8 cellular contexts compared by ENCODE assay signal in the genomic region with DNA sequence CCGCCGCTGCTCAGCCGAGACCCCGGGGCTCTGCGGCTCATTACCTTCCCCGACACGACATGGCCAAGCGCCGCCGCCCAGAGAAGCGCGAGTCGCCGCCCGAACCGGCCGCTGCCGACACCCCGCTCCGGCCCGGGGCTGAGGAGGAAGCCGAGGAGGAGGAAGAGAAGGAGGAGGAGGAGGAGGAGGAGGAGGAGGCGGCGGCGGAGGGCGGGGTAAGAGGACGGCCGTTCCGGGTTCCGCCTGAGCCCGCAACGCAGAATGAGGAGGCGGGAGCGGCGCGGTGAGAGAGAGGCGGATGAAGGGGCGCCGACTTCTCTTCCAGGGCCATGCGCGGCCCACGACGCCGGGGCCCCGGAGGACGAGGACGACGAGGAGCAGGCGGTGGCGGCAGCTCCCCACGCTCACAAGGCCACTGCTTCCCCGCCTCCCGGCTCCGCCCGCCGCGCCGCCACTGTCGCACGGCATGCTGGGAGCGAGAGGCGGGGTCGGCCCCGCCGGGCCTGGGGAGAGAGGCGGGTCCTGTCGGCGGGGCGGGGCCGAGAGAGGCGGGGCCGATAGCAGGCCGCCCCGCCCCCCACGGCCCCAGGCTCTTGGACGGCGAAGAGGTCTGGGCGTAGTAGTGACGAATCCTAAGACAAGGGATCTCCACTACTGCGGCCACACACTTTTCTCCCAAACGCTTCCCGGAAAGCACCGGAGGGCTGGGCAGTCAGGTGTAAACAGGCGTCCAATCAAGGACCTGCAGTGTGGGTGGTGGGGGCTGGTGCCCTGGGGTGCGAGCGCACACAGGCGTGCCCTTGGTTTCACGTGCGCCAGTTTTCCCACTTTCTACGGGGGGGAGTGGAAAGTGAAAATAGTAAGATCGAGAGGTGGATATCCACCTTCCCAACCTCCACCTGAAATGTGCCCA.
DNase-seq lines count a peak whose midpoint lies in the region; ATAC-seq and TF ChIP-seq lines count a peak whose summit lies in the region.
"Not testable (repeated sequence)": the region's sequence is repeated elsewhere in the genome, so short reads cannot be mapped to it uniquely, and the experiment has no call there.

No MANE protein-coding gene starts in this region.

- peaks cover 11% of the 10 kb centered on the region for H3K36me3 Mint-ChIP-seq in endodermal cell (ENCODE audit: low read depth)

- H3K4me3 Mint-ChIP-seq in endodermal cell: peak overlapping the region; percentile 89

- DNase-seq in CMK (ENCODE audit: low read depth) (peak; percentile 71), HT-29 (ENCODE audit: low spot score) (peak; percentile 94), NOMO-1 treated with dmso at 0.1 percent for 144 hours (lab: John Stamatoyannopoulos, UW; ENCODE audit: unreplicated experiment) (peak; percentile 68), endodermal cell (peak; percentile 95), mesenteric fat pad (ENCODE audit: low spot score) (peak; percentile 96)
- DNase-seq in activated CD8-positive, alpha-beta memory T cell treated with anti-CD3 and anti-CD28 coated beads, Interleukin-2, amount 50 U/mL, for 24 hours (ENCODE audit: extremely low read depth): peak; percentile 56
- peak; percentile 86 for DNase-seq in stimulated activated CD8-positive, alpha-beta memory T cell treated with anti-CD3 and anti-CD28 coated beads, Interleukin-12 subunit alpha, Interleukin-12 subunit beta, amount 100 ng/mL, for 4 hours (ENCODE audit: low read depth)

- peak overlapping the region; percentile 34 for H3K9ac ChIP-seq in endodermal cell (ENCODE audit: extremely low read depth, low read length, poor library complexity, severe bottlenecking)

- peak overlapping the region; percentile 63 for H3K27ac ChIP-seq in endodermal cell (ENCODE audit: low read depth, low read length)

- H3K9me3 Mint-ChIP-seq in endodermal cell: not testable (repeated sequence)

- peak overlapping the region; percentile 72 for H3K4me3 ChIP-seq in endodermal cell (ENCODE audit: low read length)

- not testable (repeated sequence) for H3K27me3 Mint-ChIP-seq in endodermal cell (ENCODE audit: insufficient read depth)

- peak overlapping the region; percentile 97 for H3K27ac Mint-ChIP-seq in endodermal cell

- H3K27me3 ChIP-seq in endodermal cell (ENCODE audit: control insufficient read depth, insufficient read depth, low read length, poor library complexity, severe bottlenecking): not testable (repeated sequence)

- not testable (repeated sequence) for TF ChIP-seq CTCF in endodermal cell (conservative IDR thresholded peaks at IDR 0.05)

- not testable (repeated sequence) for H3K36me3 ChIP-seq in endodermal cell (ENCODE audit: control insufficient read depth, insufficient read depth, low read length)

- H3K4me1 Mint-ChIP-seq in endodermal cell: not testable (repeated sequence)

- H3K9me3 ChIP-seq in endodermal cell (ENCODE audit: control insufficient read depth, low read length): not testable (repeated sequence)

- H3K4me1 ChIP-seq in endodermal cell (ENCODE audit: control insufficient read depth, insufficient read depth, low read length): not testable (repeated sequence)

- peak; percentile 58 for ATAC-seq in GM21360 (IDR thresholded peaks at IDR 0.05; ENCODE audit: unreplicated experiment)

- WGBS in endodermal cell (ENCODE audit: insufficient coverage in 1 of 2, insufficient read length in 1 of 2), 2 experiments: 1 to 2% methylated on average over 32 to 81 of the region's 91 CpGs

Comparison
In these comparisons a context has a peak if more than half of its experiments do, and no peak if none do; other contexts are left out.
1. Peak in every context shown above with its lines: DNase-seq, ATAC-seq, H3K4me3 ChIP-seq and H3K27ac ChIP-seq.